ENCODE assay signal across 1 cellular context in the genomic region with DNA sequence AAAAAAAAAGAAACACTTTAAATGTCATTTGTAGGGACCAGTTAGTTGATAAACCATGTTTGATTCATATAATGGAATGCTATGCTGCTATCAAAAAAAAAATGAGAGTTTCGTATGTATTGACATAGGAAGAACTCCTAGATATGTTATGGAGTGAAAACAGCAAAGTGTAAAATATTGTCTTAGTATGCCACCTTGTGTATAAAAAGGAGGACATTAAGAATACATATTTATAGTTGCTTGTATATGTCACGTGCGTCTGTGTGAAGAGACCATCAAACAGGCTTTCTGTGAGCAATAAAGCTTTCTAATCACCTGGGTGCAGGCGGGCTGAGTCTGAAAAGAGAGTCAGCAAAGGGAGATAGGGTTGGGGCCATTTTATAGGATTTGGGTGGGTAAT.
TF ChIP-seq lines count a peak whose summit lies in the region.

No MANE protein-coding gene starts in this region.

TF ChIP-seq in K562, 482 proteins besides CTCF, POLR2A, EP300 and RAD21 (continued from another document and continues in another):
- no peak for TF ChIP-seq ZNF239 (CRISPR knock-in tag; IDR thresholded peaks at IDR 0.05)
- TF ChIP-seq SMC3 (conservative IDR thresholded peaks at IDR 0.05; ENCODE audit: insufficient read depth, low read depth, low read length): peak; percentile 49; the same call in 1 of the 2 replicates
- no peak for TF ChIP-seq ZNF444 (CRISPR knock-in tag; IDR thresholded peaks at IDR 0.05)
- no peak for TF ChIP-seq ELF4 (CRISPR knock-in tag; IDR thresholded peaks at IDR 0.05)
- no peak for TF ChIP-seq STAG1 (CRISPR knock-in tag; IDR thresholded peaks at IDR 0.05; ENCODE audit: borderline replicate concordance)
- TF ChIP-seq, protein P1, sequence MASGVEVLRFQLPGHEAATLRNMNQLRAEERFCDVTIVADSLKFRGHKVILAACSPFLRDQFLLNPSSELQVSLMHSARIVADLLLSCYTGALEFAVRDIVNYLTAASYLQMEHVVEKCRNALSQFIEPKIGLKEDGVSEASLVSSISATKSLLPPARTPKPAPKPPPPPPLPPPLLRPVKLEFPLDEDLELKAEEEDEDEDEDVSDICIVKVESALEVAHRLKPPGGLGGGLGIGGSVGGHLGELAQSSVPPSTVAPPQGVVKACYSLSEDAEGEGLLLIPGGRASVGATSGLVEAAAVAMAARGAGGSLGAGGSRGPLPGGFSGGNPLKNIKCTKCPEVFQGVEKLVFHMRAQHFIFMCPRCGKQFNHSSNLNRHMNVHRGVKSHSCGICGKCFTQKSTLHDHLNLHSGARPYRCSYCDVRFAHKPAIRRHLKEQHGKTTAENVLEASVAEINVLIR (CRISPR knock-in tag; IDR thresholded peaks at IDR 0.05): no peak
- TF ChIP-seq, protein P2, sequence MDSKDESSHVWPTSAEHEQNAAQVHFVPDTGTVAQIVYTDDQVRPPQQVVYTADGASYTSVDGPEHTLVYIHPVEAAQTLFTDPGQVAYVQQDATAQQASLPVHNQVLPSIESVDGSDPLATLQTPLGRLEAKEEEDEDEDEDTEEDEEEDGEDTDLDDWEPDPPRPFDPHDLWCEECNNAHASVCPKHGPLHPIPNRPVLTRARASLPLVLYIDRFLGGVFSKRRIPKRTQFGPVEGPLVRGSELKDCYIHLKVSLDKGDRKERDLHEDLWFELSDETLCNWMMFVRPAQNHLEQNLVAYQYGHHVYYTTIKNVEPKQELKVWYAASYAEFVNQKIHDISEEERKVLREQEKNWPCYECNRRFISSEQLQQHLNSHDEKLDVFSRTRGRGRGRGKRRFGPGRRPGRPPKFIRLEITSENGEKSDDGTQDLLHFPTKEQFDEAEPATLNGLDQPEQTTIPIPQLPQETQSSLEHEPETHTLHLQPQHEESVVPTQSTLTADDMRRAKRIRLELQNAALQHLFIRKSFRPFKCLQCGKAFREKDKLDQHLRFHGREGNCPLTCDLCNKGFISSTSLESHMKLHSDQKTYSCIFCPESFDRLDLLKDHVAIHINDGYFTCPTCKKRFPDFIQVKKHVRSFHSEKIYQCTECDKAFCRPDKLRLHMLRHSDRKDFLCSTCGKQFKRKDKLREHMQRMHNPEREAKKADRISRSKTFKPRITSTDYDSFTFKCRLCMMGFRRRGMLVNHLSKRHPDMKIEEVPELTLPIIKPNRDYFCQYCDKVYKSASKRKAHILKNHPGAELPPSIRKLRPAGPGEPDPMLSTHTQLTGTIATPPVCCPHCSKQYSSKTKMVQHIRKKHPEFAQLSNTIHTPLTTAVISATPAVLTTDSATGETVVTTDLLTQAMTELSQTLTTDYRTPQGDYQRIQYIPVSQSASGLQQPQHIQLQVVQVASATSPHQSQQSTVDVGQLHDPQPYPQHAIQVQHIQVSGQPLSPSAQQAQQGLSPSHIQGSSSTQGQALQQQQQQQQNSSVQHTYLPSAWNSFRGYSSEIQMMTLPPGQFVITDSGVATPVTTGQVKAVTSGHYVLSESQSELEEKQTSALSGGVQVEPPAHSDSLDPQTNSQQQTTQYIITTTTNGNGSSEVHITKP (IDR thresholded peaks at IDR 0.05; ENCODE audit: partially characterized antibody): no peak
- TF ChIP-seq, protein P3, sequence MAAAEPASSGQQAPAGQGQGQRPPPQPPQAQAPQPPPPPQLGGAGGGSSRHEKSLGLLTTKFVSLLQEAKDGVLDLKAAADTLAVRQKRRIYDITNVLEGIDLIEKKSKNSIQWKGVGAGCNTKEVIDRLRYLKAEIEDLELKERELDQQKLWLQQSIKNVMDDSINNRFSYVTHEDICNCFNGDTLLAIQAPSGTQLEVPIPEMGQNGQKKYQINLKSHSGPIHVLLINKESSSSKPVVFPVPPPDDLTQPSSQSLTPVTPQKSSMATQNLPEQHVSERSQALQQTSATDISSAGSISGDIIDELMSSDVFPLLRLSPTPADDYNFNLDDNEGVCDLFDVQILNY (CRISPR knock-in tag; IDR thresholded peaks at IDR 0.05): no peak
- TF ChIP-seq, protein P4, sequence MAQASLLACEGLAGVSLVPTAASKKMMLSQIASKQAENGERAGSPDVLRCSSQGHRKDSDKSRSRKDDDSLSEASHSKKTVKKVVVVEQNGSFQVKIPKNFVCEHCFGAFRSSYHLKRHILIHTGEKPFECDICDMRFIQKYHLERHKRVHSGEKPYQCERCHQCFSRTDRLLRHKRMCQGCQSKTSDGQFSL (CRISPR knock-in tag; IDR thresholded peaks at IDR 0.05): no peak
- TF ChIP-seq, protein P4 (tag; IDR thresholded peaks at IDR 0.05): no peak
- TF ChIP-seq FOXK2 (conservative IDR thresholded peaks at IDR 0.05 in 1 of 2, IDR thresholded peaks at IDR 0.05 in 1 of 2; ENCODE audit: low read depth in 2 of 2): peak; percentile 60 to 75; a peak in 3 of 4 replicates
- TF ChIP-seq FOXP1 (CRISPR knock-in tag; IDR thresholded peaks at IDR 0.05): no peak
- no peak for TF ChIP-seq PHF20 (IDR thresholded peaks at IDR 0.05; ENCODE audit: partially characterized antibody)
- TF ChIP-seq ZNF384 (IDR thresholded peaks at IDR 0.05; ENCODE audit: low read depth, low read length): no peak
- TF ChIP-seq, protein P5, sequence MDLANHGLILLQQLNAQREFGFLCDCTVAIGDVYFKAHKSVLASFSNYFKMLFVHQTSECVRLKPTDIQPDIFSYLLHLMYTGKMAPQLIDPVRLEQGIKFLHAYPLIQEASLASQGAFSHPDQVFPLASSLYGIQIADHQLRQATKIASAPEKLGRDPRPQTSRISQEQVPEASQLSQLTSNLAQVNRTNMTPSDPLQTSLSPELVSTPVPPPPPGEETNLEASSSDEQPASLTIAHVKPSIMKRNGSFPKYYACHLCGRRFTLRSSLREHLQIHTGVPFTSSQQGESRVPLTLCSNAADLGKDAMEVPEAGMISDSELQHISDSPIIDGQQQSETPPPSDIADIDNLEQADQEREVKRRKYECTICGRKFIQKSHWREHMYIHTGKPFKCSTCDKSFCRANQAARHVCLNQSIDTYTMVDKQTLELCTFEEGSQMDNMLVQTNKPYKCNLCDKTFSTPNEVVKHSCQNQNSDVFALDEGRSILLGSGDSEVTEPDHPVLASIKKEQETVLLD (IDR thresholded peaks at IDR 0.05): no peak
- no peak for TF ChIP-seq ZNF507 (tag; conservative IDR thresholded peaks at IDR 0.05)
- TF ChIP-seq RBM22 (IDR thresholded peaks at IDR 0.05; ENCODE audit: low read depth, low read length, poor library complexity, severe bottlenecking): no peak
- no peak for TF ChIP-seq SUPT5H (IDR thresholded peaks at IDR 0.05)
- no peak for TF ChIP-seq SMAD4 (CRISPR knock-in tag; conservative IDR thresholded peaks at IDR 0.05)
- TF ChIP-seq NFRKB (IDR thresholded peaks at IDR 0.05; ENCODE audit: low read depth): no peak
- no peak for TF ChIP-seq TCFL5 (CRISPR knock-in tag; conservative IDR thresholded peaks at IDR 0.05)
- TF ChIP-seq MED1 (CRISPR knock-in tag; IDR thresholded peaks at IDR 0.05; ENCODE audit: borderline replicate concordance): no peak
- TF ChIP-seq, protein P6, sequence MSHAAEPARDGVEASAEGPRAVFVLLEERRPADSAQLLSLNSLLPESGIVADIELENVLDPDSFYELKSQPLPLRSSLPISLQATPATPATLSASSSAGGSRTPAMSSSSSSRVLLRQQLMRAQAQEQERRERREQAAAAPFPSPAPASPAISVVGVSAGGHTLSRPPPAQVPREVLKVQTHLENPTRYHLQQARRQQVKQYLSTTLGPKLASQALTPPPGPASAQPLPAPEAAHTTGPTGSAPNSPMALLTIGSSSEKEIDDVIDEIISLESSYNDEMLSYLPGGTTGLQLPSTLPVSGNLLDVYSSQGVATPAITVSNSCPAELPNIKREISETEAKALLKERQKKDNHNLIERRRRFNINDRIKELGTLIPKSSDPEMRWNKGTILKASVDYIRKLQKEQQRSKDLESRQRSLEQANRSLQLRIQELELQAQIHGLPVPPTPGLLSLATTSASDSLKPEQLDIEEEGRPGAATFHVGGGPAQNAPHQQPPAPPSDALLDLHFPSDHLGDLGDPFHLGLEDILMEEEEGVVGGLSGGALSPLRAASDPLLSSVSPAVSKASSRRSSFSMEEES (CRISPR knock-in tag; IDR thresholded peaks at IDR 0.05): peak; percentile 55
- TF ChIP-seq MTA1 (IDR thresholded peaks at IDR 0.05; ENCODE audit: borderline replicate concordance): no peak
- no peak for TF ChIP-seq JUN (IDR thresholded peaks at IDR 0.05; ENCODE audit: borderline replicate concordance, low read depth, low read length)
- no peak for TF ChIP-seq JUN (CRISPR knock-in tag; IDR thresholded peaks at IDR 0.05; ENCODE audit: borderline replicate concordance)
- no peak for TF ChIP-seq ARNT (IDR thresholded peaks at IDR 0.05)
- TF ChIP-seq ZNF561 (CRISPR knock-in tag; conservative IDR thresholded peaks at IDR 0.05): no peak
- TF ChIP-seq ZNF785 (CRISPR knock-in tag; IDR thresholded peaks at IDR 0.05): no peak
- TF ChIP-seq ZBTB1 (CRISPR knock-in tag; IDR thresholded peaks at IDR 0.05; ENCODE audit: borderline replicate concordance, low read depth): no peak
- TF ChIP-seq HOXB6 (CRISPR knock-in tag; IDR thresholded peaks at IDR 0.05; ENCODE audit: borderline replicate concordance): no peak
- TF ChIP-seq NFATC3 (IDR thresholded peaks at IDR 0.05): no peak
- TF ChIP-seq KDM2B (CRISPR knock-in tag; IDR thresholded peaks at IDR 0.05): no peak
- no peak for TF ChIP-seq HEY1 (CRISPR knock-in tag; IDR thresholded peaks at IDR 0.05; ENCODE audit: borderline replicate concordance)
- TF ChIP-seq, protein P7, sequence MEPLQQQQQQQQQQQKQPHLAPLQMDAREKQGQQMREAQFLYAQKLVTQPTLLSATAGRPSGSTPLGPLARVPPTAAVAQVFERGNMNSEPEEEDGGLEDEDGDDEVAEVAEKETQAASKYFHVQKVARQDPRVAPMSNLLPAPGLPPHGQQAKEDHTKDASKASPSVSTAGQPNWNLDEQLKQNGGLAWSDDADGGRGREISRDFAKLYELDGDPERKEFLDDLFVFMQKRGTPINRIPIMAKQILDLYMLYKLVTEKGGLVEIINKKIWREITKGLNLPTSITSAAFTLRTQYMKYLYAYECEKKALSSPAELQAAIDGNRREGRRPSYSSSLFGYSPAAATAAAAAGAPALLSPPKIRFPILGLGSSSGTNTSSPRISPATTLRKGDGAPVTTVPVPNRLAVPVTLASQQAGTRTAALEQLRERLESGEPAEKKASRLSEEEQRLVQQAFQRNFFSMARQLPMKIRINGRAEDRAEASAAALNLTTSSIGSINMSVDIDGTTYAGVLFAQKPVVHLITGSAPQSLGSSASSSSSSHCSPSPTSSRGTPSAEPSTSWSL (CRISPR knock-in tag; IDR thresholded peaks at IDR 0.05; ENCODE audit: borderline replicate concordance): no peak
- TF ChIP-seq, protein P8, sequence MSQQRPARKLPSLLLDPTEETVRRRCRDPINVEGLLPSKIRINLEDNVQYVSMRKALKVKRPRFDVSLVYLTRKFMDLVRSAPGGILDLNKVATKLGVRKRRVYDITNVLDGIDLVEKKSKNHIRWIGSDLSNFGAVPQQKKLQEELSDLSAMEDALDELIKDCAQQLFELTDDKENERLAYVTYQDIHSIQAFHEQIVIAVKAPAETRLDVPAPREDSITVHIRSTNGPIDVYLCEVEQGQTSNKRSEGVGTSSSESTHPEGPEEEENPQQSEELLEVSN (IDR thresholded peaks at IDR 0.05; ENCODE audit: borderline replicate concordance in 1 of 2, extremely low read depth in 1 of 2, insufficient read depth in 1 of 2, insufficient read length in 1 of 2, low read depth in 1 of 2, low read length in 1 of 2, poor library complexity in 1 of 2, severe bottlenecking in 1 of 2): no peak
- TF ChIP-seq, protein P9, sequence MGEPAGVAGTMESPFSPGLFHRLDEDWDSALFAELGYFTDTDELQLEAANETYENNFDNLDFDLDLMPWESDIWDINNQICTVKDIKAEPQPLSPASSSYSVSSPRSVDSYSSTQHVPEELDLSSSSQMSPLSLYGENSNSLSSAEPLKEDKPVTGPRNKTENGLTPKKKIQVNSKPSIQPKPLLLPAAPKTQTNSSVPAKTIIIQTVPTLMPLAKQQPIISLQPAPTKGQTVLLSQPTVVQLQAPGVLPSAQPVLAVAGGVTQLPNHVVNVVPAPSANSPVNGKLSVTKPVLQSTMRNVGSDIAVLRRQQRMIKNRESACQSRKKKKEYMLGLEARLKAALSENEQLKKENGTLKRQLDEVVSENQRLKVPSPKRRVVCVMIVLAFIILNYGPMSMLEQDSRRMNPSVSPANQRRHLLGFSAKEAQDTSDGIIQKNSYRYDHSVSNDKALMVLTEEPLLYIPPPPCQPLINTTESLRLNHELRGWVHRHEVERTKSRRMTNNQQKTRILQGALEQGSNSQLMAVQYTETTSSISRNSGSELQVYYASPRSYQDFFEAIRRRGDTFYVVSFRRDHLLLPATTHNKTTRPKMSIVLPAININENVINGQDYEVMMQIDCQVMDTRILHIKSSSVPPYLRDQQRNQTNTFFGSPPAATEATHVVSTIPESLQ (CRISPR knock-in tag; IDR thresholded peaks at IDR 0.05): no peak
- no peak for TF ChIP-seq CCAR2 (IDR thresholded peaks at IDR 0.05; ENCODE audit: low read depth, low read length)
- TF ChIP-seq, protein P10, sequence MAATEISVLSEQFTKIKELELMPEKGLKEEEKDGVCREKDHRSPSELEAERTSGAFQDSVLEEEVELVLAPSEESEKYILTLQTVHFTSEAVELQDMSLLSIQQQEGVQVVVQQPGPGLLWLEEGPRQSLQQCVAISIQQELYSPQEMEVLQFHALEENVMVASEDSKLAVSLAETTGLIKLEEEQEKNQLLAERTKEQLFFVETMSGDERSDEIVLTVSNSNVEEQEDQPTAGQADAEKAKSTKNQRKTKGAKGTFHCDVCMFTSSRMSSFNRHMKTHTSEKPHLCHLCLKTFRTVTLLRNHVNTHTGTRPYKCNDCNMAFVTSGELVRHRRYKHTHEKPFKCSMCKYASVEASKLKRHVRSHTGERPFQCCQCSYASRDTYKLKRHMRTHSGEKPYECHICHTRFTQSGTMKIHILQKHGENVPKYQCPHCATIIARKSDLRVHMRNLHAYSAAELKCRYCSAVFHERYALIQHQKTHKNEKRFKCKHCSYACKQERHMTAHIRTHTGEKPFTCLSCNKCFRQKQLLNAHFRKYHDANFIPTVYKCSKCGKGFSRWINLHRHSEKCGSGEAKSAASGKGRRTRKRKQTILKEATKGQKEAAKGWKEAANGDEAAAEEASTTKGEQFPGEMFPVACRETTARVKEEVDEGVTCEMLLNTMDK (IDR thresholded peaks at IDR 0.05; ENCODE audit: borderline replicate concordance, insufficient read depth, low read depth, low read length, poor library complexity, severe bottlenecking): no peak
- TF ChIP-seq SAP30 (IDR thresholded peaks at IDR 0.05; ENCODE audit: borderline replicate concordance, insufficient read depth, low read depth, low read length, poor library complexity, severe bottlenecking): no peak
- no peak for TF ChIP-seq NR2C2 (CRISPR knock-in tag; IDR thresholded peaks at IDR 0.05)
- no peak for TF ChIP-seq NR2C2 (tag; IDR thresholded peaks at IDR 0.05)
- TF ChIP-seq BHLHE40 (IDR thresholded peaks at IDR 0.05; ENCODE audit: low read length): peak; percentile 86
- no peak for TF ChIP-seq ZNF408 (CRISPR knock-in tag; IDR thresholded peaks at IDR 0.05; ENCODE audit: low read depth)
- TF ChIP-seq ZNF174 (CRISPR knock-in tag; IDR thresholded peaks at IDR 0.05): no peak
- TF ChIP-seq, protein P11, sequence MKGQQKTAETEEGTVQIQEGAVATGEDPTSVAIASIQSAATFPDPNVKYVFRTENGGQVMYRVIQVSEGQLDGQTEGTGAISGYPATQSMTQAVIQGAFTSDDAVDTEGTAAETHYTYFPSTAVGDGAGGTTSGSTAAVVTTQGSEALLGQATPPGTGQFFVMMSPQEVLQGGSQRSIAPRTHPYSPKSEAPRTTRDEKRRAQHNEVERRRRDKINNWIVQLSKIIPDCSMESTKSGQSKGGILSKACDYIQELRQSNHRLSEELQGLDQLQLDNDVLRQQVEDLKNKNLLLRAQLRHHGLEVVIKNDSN (CRISPR knock-in tag; IDR thresholded peaks at IDR 0.05): 0 out of 2 replicates have a peak, but pooled peaks have one; percentile 29
- no peak for TF ChIP-seq ZFP30 (CRISPR knock-in tag; IDR thresholded peaks at IDR 0.05; ENCODE audit: borderline replicate concordance)
